1 cellular context compared by ENCODE assay signal in genomic region chr6:44442833-44443444, GRCh38.
TF ChIP-seq lines count a peak whose summit lies in the region.

No MANE protein-coding gene starts in this region.

TF ChIP-seq in HEK293, 187 proteins besides CTCF, POLR2A, EP300 and RAD21 (continued from another document):
- TF ChIP-seq ZNF280D (tag by site-specific recombination; IDR thresholded peaks at IDR 0.05) (peak; percentile 97), KLF16 (tag by site-specific recombination; IDR thresholded peaks at IDR 0.05) (no peak), ZNF621 (tag by site-specific recombination; IDR thresholded peaks at IDR 0.05) (no peak), ZNF239 (tag by site-specific recombination; IDR thresholded peaks at IDR 0.05) (no peak), ZNF311 (tag by site-specific recombination; IDR thresholded peaks at IDR 0.05; ENCODE audit: borderline replicate concordance) (no peak), ZNF544 (tag by site-specific recombination; IDR thresholded peaks at IDR 0.05) (no peak), ZNF37A (tag by site-specific recombination; IDR thresholded peaks at IDR 0.05) (no peak), SETDB1 (IDR thresholded peaks at IDR 0.05; ENCODE audit: insufficient read length, low read length) (peak; percentile 96), ZBTB7A (tag by site-specific recombination; IDR thresholded peaks at IDR 0.05; ENCODE audit: low read depth) (no peak), ZNF423 (tag by site-specific recombination; IDR thresholded peaks at IDR 0.05) (no peak), ZNF23 (tag by site-specific recombination; IDR thresholded peaks at IDR 0.05; ENCODE audit: borderline replicate concordance) (no peak), ZNF664 (tag by site-specific recombination; IDR thresholded peaks at IDR 0.05) (no peak), ZNF624 (tag by site-specific recombination; IDR thresholded peaks at IDR 0.05) (no peak), ZNF658 (tag by site-specific recombination; IDR thresholded peaks at IDR 0.05) (no peak), ZNF248 (tag by site-specific recombination; IDR thresholded peaks at IDR 0.05) (no peak), ZNF776 (tag by site-specific recombination; IDR thresholded peaks at IDR 0.05; ENCODE audit: borderline replicate concordance) (no peak), KLF8 (tag by site-specific recombination; IDR thresholded peaks at IDR 0.05) (peak; percentile 50; the same call in 1 of the 2 replicates), ZNF404 (tag by site-specific recombination; IDR thresholded peaks at IDR 0.05) (no peak), ZNF626 (tag by site-specific recombination; IDR thresholded peaks at IDR 0.05) (0 out of 2 replicates have a peak, but pooled peaks have one; percentile 70), OVOL3 (tag by site-specific recombination; IDR thresholded peaks at IDR 0.05) (no peak), HOXC10 (CRISPR knock-in tag; IDR thresholded peaks at IDR 0.05) (no peak), ZBTB10 (tag by site-specific recombination; IDR thresholded peaks at IDR 0.05) (no peak), ZSCAN23 (tag by site-specific recombination; IDR thresholded peaks at IDR 0.05) (peak; percentile 72; the same call in 1 of the 2 replicates), ZNF639 (tag by site-specific recombination; IDR thresholded peaks at IDR 0.05) (peak; percentile 73; the same call in 1 of the 2 replicates), SP7 (tag by site-specific recombination; IDR thresholded peaks at IDR 0.05) (0 out of 2 replicates have a peak, but pooled peaks have one; percentile 19), ZNF391 (tag by site-specific recombination; IDR thresholded peaks at IDR 0.05; ENCODE audit: borderline replicate concordance, low read depth) (0 out of 2 replicates have a peak, but pooled peaks have one; percentile 31), REPIN1 (tag by site-specific recombination; IDR thresholded peaks at IDR 0.05; ENCODE audit: low read depth) (no peak), YY1 (tag by site-specific recombination; IDR thresholded peaks at IDR 0.05) (no peak), ZNF211 (tag by site-specific recombination; IDR thresholded peaks at IDR 0.05; ENCODE audit: low read depth) (peak; percentile 56; the same call in 1 of the 2 replicates), MZF1 (tag by site-specific recombination; IDR thresholded peaks at IDR 0.05; ENCODE audit: borderline replicate concordance) (no peak), ZNF610 (tag by site-specific recombination; IDR thresholded peaks at IDR 0.05; ENCODE audit: borderline replicate concordance) (peak; percentile 75; the same call in 1 of the 2 replicates)
- TF ChIP-seq, protein P1, sequence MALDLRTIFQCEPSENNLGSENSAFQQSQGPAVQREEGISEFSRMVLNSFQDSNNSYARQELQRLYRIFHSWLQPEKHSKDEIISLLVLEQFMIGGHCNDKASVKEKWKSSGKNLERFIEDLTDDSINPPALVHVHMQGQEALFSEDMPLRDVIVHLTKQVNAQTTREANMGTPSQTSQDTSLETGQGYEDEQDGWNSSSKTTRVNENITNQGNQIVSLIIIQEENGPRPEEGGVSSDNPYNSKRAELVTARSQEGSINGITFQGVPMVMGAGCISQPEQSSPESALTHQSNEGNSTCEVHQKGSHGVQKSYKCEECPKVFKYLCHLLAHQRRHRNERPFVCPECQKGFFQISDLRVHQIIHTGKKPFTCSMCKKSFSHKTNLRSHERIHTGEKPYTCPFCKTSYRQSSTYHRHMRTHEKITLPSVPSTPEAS (tag by site-specific recombination; IDR thresholded peaks at IDR 0.05): no peak
- TF ChIP-seq, protein P2, sequence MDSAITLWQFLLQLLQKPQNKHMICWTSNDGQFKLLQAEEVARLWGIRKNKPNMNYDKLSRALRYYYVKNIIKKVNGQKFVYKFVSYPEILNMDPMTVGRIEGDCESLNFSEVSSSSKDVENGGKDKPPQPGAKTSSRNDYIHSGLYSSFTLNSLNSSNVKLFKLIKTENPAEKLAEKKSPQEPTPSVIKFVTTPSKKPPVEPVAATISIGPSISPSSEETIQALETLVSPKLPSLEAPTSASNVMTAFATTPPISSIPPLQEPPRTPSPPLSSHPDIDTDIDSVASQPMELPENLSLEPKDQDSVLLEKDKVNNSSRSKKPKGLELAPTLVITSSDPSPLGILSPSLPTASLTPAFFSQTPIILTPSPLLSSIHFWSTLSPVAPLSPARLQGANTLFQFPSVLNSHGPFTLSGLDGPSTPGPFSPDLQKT (IDR thresholded peaks at IDR 0.05; ENCODE audit: borderline replicate concordance, low read depth, low read length): no peak
- TF ChIP-seq, protein P3, sequence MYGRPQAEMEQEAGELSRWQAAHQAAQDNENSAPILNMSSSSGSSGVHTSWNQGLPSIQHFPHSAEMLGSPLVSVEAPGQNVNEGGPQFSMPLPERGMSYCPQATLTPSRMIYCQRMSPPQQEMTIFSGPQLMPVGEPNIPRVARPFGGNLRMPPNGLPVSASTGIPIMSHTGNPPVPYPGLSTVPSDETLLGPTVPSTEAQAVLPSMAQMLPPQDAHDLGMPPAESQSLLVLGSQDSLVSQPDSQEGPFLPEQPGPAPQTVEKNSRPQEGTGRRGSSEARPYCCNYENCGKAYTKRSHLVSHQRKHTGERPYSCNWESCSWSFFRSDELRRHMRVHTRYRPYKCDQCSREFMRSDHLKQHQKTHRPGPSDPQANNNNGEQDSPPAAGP (tag by site-specific recombination; IDR thresholded peaks at IDR 0.05): no peak
- TF ChIP-seq, protein P4, sequence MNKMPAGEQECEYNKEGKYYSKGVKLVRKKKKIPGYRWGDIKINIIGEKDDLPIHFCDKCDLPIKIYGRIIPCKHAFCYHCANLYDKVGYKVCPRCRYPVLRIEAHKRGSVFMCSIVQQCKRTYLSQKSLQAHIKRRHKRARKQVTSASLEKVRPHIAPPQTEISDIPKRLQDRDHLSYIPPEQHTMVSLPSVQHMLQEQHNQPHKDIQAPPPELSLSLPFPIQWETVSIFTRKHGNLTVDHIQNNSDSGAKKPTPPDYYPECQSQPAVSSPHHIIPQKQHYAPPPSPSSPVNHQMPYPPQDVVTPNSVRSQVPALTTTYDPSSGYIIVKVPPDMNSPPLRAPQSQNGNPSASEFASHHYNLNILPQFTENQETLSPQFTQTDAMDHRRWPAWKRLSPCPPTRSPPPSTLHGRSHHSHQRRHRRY (tag by site-specific recombination; IDR thresholded peaks at IDR 0.05): no peak
- TF ChIP-seq, protein P5, sequence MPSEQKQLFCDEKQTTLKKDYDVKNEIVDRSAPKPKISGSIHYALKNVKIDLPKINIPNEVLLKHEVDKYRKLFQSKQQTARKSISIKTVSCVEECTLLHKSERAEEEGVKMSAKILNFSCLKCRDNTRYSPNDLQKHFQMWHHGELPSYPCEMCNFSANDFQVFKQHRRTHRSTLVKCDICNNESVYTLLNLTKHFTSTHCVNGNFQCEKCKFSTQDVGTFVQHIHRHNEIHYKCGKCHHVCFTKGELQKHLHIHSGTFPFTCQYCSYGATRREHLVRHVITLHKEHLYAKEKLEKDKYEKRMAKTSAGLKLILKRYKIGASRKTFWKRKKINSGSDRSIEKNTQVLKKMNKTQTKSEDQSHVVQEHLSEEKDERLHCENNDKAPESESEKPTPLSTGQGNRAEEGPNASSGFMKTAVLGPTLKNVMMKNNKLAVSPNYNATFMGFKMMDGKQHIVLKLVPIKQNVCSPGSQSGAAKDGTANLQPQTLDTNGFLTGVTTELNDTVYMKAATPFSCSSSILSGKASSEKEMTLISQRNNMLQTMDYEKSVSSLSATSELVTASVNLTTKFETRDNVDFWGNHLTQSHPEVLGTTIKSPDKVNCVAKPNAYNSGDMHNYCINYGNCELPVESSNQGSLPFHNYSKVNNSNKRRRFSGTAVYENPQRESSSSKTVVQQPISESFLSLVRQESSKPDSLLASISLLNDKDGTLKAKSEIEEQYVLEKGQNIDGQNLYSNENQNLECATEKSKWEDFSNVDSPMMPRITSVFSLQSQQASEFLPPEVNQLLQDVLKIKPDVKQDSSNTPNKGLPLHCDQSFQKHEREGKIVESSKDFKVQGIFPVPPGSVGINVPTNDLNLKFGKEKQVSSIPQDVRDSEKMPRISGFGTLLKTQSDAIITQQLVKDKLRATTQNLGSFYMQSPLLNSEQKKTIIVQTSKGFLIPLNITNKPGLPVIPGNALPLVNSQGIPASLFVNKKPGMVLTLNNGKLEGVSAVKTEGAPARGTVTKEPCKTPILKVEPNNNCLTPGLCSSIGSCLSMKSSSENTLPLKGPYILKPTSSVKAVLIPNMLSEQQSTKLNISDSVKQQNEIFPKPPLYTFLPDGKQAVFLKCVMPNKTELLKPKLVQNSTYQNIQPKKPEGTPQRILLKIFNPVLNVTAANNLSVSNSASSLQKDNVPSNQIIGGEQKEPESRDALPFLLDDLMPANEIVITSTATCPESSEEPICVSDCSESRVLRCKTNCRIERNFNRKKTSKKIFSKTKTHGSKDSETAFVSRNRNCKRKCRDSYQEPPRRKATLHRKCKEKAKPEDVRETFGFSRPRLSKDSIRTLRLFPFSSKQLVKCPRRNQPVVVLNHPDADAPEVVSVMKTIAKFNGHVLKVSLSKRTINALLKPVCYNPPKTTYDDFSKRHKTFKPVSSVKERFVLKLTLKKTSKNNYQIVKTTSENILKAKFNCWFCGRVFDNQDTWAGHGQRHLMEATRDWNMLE (tag by site-specific recombination; conservative IDR thresholded peaks at IDR 0.05; ENCODE audit: low read depth): peak; percentile 39; the same call in 1 of the 2 replicates
